In genomic region chr20:36775826-36776225, GRCh38 we compare ENCODE assay signal across 1 cellular context.
TF ChIP-seq lines count a peak whose summit lies in the region.

No MANE protein-coding gene starts in this region.

TF ChIP-seq in GM12878, 131 proteins besides CTCF, POLR2A, EP300 and RAD21:
- TF ChIP-seq BCL3 (IDR thresholded peaks at IDR 0.05; ENCODE audit: borderline replicate concordance, insufficient read depth, low read depth, low read length, poor library complexity, severe bottlenecking) (no peak), SPI1 (IDR thresholded peaks at IDR 0.05; ENCODE audit: borderline replicate concordance, insufficient read depth, low read depth, low read length) (peak; percentile 52; the same call in 1 of the 2 replicates), IKZF2 (IDR thresholded peaks at IDR 0.05) (peak; percentile 19 to 46; a peak in 1 of 4 replicates), TARDBP (IDR thresholded peaks at IDR 0.05; ENCODE audit: borderline replicate concordance) (no peak), KDM1A (IDR thresholded peaks at IDR 0.05; ENCODE audit: borderline replicate concordance) (no peak), GABPA (IDR thresholded peaks at IDR 0.05; ENCODE audit: low read depth) (no peak), BHLHE40 (IDR thresholded peaks at IDR 0.05; ENCODE audit: borderline replicate concordance in 1 of 2, low read depth in 2 of 2, low read length in 1 of 2) (peak; percentile 24 to 50; a peak in 1 of 4 replicates), RCOR1 (conservative IDR thresholded peaks at IDR 0.05; ENCODE audit: low read depth, low read length) (no peak)
TF ChIP-seq in GM12878: peak in this region for 3.
